In the genomic region with DNA sequence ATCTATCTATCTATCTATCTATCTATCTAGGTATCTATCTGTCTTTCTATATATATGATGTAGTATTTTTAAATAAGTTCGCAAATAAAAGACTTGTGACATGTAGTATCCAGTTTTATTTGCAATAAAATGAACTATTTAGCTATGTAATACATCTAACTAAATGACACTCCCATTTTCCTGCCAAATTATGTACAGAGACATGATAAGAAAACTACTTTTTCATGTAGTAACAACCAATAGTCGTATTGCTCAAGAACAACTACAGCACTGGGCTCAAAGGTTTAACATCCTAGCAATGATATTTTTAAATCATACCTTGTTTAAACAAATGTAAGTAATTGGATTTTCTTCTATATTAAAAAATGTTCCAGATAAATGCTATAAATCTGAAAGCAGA, we compare ENCODE assay signal across 9 cellular contexts. TPM values are rescaled to one million over a fixed set of nuclear protein-coding genes. Genes with fewer than 3 reads are reported as not detected.
"Had no signal": no experiment of that assay in that cellular context is flagged by ENCODE, and none has a peak within 500 bp of the region (broad histone marks: within the 10 kb centered on the region; RNA-seq: fewer than 3 reads in every experiment).

No MANE protein-coding gene starts in this region.

- FAIRE-seq: HepG2 had no signal

- H3K36me3 ChIP-seq: HAP-1 had no signal

- H3K4me3 ChIP-seq: GM23248, HAP-1 had no signal

- ATAC-seq: HCT116, HepG2 had no signal

- H3K4me1 ChIP-seq: HAP-1 had no signal

- DNase-seq: GOT3, H7, HFFc6 had no signal

- H3K27ac ChIP-seq: HL-60 had no signal

- H3K9me3 ChIP-seq: HAP-1 had no signal

RNA-seq across cellular contexts. Expression of a gene that starts 55.5 kb away (rescaled TPM):
- total RNA-seq: HepG2 had no signal
- polyA plus RNA-seq: HepG2, IgD-negative memory B cell had no signal
